20 cellular contexts compared by ENCODE assay signal in genomic region chr11:109140857-109141515, GRCh38.
"Had no signal": no experiment of that assay in that cellular context is flagged by ENCODE, and none has a peak within 500 bp of the region (broad histone marks: within the 10 kb centered on the region; RNA-seq: fewer than 3 reads in every experiment).

No MANE protein-coding gene starts in this region.

- H3K4me1 Mint-ChIP-seq: naive thymus-derived CD4-positive, alpha-beta T cell; stimulated activated memory B cell treated with anti-CD40 and anti-IgM and Interleukin-4, amounts not matched to agents 10 μg/mL and 1 μg/mL and 100 μg/mL, for 72 hours had no signal

- H3K4me3 Mint-ChIP-seq: endodermal cell; naive thymus-derived CD4-positive, alpha-beta T cell; nephron progenitor cell; stimulated activated memory B cell treated with anti-CD40 and anti-IgM and Interleukin-4, amounts not matched to agents 10 μg/mL and 1 μg/mL and 100 μg/mL, for 72 hours; stimulated activated naive CD8-positive, alpha-beta T cell treated with anti-CD3 and anti-CD28 coated beads, Interleukin-15, Interleukin-2, amounts not matched to agents 100 ng/mL and 50 ng/mL, for 24 hours had no signal

- H3K4me3 ChIP-seq: colonic mucosa, tibial artery, upper lobe of left lung, uterus had no signal

- FAIRE-seq: endothelial cell of umbilical vein had no signal

- H3K27me3 Mint-ChIP-seq: stimulated activated naive CD8-positive, alpha-beta T cell treated with anti-CD3 and anti-CD28 coated beads, Interleukin-15, Interleukin-2, amounts not matched to agents 100 ng/mL and 50 ng/mL, for 24 hours had no signal

- H3K36me3 ChIP-seq: colonic mucosa, tibial artery, upper lobe of left lung, uterus had no signal

- DNase-seq: colonic mucosa; dermis blood vessel endothelial cell; endodermal cell; erythroblast; foreskin keratinocyte; head of caudate nucleus; hippocampal formation; left colon; naive thymus-derived CD4-positive, alpha-beta T cell; nephron progenitor cell; posterior cingulate gyrus; right cardiac atrium; stimulated activated CD4-positive, alpha-beta T cell treated with anti-CD3 and anti-CD28 coated beads, Interleukin-4, amount 100 ng/mL, for 1 hour; stimulated activated CD8-positive, alpha-beta memory T cell treated with anti-CD3 and anti-CD28 coated beads, Interleukin-4, amount 100 ng/mL, for 48 hours; tibial artery; upper lobe of left lung; uterus had no signal

- H3K36me3 Mint-ChIP-seq: naive thymus-derived CD4-positive, alpha-beta T cell; stimulated activated memory B cell treated with anti-CD40 and anti-IgM and Interleukin-4, amounts not matched to agents 10 μg/mL and 1 μg/mL and 100 μg/mL, for 72 hours had no signal

- H3K27ac ChIP-seq: colonic mucosa, foreskin keratinocyte, tibial artery, upper lobe of left lung, uterus had no signal

- H3K9me3 ChIP-seq: colonic mucosa, tibial artery, uterus had no signal

- H3K27ac Mint-ChIP-seq: endodermal cell; naive thymus-derived CD4-positive, alpha-beta T cell; stimulated activated memory B cell treated with anti-CD40 and anti-IgM and Interleukin-4, amounts not matched to agents 10 μg/mL and 1 μg/mL and 100 μg/mL, for 72 hours; stimulated activated naive CD8-positive, alpha-beta T cell treated with anti-CD3 and anti-CD28 coated beads, Interleukin-15, Interleukin-2, amounts not matched to agents 100 ng/mL and 50 ng/mL, for 24 hours had no signal

- ATAC-seq: foreskin keratinocyte; left colon; naive thymus-derived CD4-positive, alpha-beta T cell; right cardiac atrium; stimulated activated memory B cell treated with anti-CD40 and anti-IgM and Interleukin-4, amounts not matched to agents 10 μg/mL and 1 μg/mL and 100 μg/mL, for 72 hours had no signal

- H3K27me3 ChIP-seq: colonic mucosa, foreskin keratinocyte, tibial artery, upper lobe of left lung, uterus had no signal

- H3K4me1 ChIP-seq: colonic mucosa, foreskin keratinocyte, tibial artery, uterus had no signal
